ENCODE assay signal across 12 cellular contexts in genomic region chr2:42874838-42875801, GRCh38.
DNase-seq lines count a peak whose midpoint lies in the region; ATAC-seq and TF ChIP-seq lines count a peak whose summit lies in the region.
"Had no signal": no experiment of that assay in that cellular context is flagged by ENCODE, and none has a peak within 500 bp of the region (broad histone marks: within the 10 kb centered on the region; RNA-seq: fewer than 3 reads in every experiment).

No MANE protein-coding gene starts in this region.

- H2AFZ ChIP-seq in smooth muscle cell (ENCODE audit: low read depth), result no peak overlapping the region

- no peak for TF ChIP-seq CTCF in choroid plexus epithelial cell (conservative IDR thresholded peaks at IDR 0.05; ENCODE audit: low read depth, low read length)
- no peak for TF ChIP-seq CTCF in heart right ventricle (IDR thresholded peaks at IDR 0.05)
- no peak for TF ChIP-seq CTCF in nephron progenitor cell (IDR thresholded peaks at IDR 0.05)
- no peak for TF ChIP-seq CTCF in tibial nerve (IDR thresholded peaks at IDR 0.05)
- TF ChIP-seq CTCF in smooth muscle cell (IDR thresholded peaks at IDR 0.05; ENCODE audit: borderline replicate concordance, insufficient read depth, poor library complexity, severe bottlenecking), result no peak

- no peak overlapping the region for H3K4me3 Mint-ChIP-seq in nephron progenitor cell
- H3K4me3 Mint-ChIP-seq: activated T-cell treated with anti-CD3 and anti-CD28 coated beads, Interleukin-2, amount 50 U/mL, for 24 hours; CD14-positive monocyte had no signal

- TF ChIP-seq POLR2A in tibial nerve (IDR thresholded peaks at IDR 0.05), result no peak

- H3K4me3 ChIP-seq in choroid plexus epithelial cell (ENCODE audit: low read depth, low read length) (no peak overlapping the region), heart right ventricle (no peak overlapping the region), tibial nerve (no peak overlapping the region), smooth muscle cell (no peak overlapping the region)

- no peak overlapping the region for H3K4me2 ChIP-seq in smooth muscle cell

- peaks cover under 1% of the 10 kb centered on the region for H3K9me3 Mint-ChIP-seq in nephron progenitor cell
- H3K9me3 Mint-ChIP-seq: activated T-cell treated with anti-CD3 and anti-CD28 coated beads, Interleukin-2, amount 50 U/mL, for 24 hours had no signal

- no peaks in the 10 kb centered on the region for H3K36me3 Mint-ChIP-seq in nephron progenitor cell (ENCODE audit: low read depth)
- H3K36me3 Mint-ChIP-seq: CD14-positive monocyte had no signal

- intact Hi-C loops in heart right ventricle (cut with DNase I), result loop anchor here in 5 of 10 donors (1.0 to 10.0 kb wide), 3 partner anchors 50 to 258 kb away; no protein-coding TSS in a partner anchor

- WGBS in heart right ventricle, 2 donors, result 52 to 53% methylated on average over 22 of the region's 22 CpGs
- WGBS in tibial nerve, 2 donors, result 41 to 48% methylated on average over 22 of the region's 22 CpGs
- WGBS in smooth muscle cell (ENCODE audit: low lambda C conversion rate), result 90% methylated on average over 22 of the region's 22 CpGs

- H3K27ac Mint-ChIP-seq in nephron progenitor cell, result peak overlapping the region; percentile 47
- H3K27ac Mint-ChIP-seq: activated T-cell treated with anti-CD3 and anti-CD28 coated beads, Interleukin-2, amount 50 U/mL, for 24 hours had no signal

- no peaks in the 10 kb centered on the region for H3K79me2 ChIP-seq in smooth muscle cell (ENCODE audit: low read depth)

- ATAC-seq in heart right ventricle, result peak; percentile 78 to 87 (median 85)

- no peaks in the 10 kb centered on the region for H4K20me1 ChIP-seq in smooth muscle cell (ENCODE audit: low read depth)

- TF ChIP-seq EP300 in tibial nerve (IDR thresholded peaks at IDR 0.05), result peak in 1 of 2 donors; percentile 47

- H3K27me3 Mint-ChIP-seq in nephron progenitor cell (ENCODE audit: low read depth, poor library complexity), result no peaks in the 10 kb centered on the region
- H3K27me3 Mint-ChIP-seq: activated T-cell treated with anti-CD3 and anti-CD28 coated beads, Interleukin-2, amount 50 U/mL, for 24 hours had no signal

- peak; percentile 28 for DNase-seq in choroid plexus epithelial cell (ENCODE audit: low read depth)
- peak; percentile 76 for DNase-seq in heart right ventricle
- no peak for DNase-seq in nephron progenitor cell
- peak in 1 of 2 donors; percentile 42 for DNase-seq in tibial nerve (ENCODE audit: low spot score in 2 of 2)
- DNase-seq in DMS153 treated with DMSO at 0.1 percent for 48 hours (lab: John Stamatoyannopoulos, UW; ENCODE audit: unreplicated experiment), result no peak
- no peak for DNase-seq in stimulated activated CD4-positive, alpha-beta T cell treated with anti-CD3 and anti-CD28 coated beads, Interleukin-15, amount 100 ng/mL, for 24 hours
- DNase-seq in SHP77 (lab: John Stamatoyannopoulos, UW), result no peak
- no peak for DNase-seq in smooth muscle cell (lab: John Stamatoyannopoulos, UW; ENCODE audit: unreplicated experiment)
- DNase-seq: activated T-cell treated with anti-CD3 and anti-CD28 coated beads, Interleukin-2, amount 50 U/mL, for 24 hours; NCI-H526 treated with DMSO at 0.1 percent for 48 hours had no signal

- peaks cover 15% of the 10 kb centered on the region for H3K4me1 Mint-ChIP-seq in nephron progenitor cell

- H3K27ac ChIP-seq in heart right ventricle, result peak overlapping the region; percentile 72 to 95 (median 87)
- peak overlapping the region; percentile 26 to 82 (median 72) for H3K27ac ChIP-seq in tibial nerve
- no peak overlapping the region for H3K27ac ChIP-seq in smooth muscle cell (ENCODE audit: low read depth)
- H3K27ac ChIP-seq: HL-60 had no signal

- no peaks in the 10 kb centered on the region for H3K9me3 ChIP-seq in heart right ventricle
- no peaks in the 10 kb centered on the region for H3K9me3 ChIP-seq in tibial nerve
- H3K9me3 ChIP-seq in smooth muscle cell (replicated peaks; ENCODE audit: low read depth), result no peaks in the 10 kb centered on the region

- H3K36me3 ChIP-seq in heart right ventricle (no peaks in the 10 kb centered on the region), tibial nerve (no peaks in the 10 kb centered on the region), smooth muscle cell (ENCODE audit: low read depth) (no peaks in the 10 kb centered on the region)

- H3F3A ChIP-seq in smooth muscle cell (ENCODE audit: low read depth), result no peaks in the 10 kb centered on the region

- H3K4me1 ChIP-seq in heart right ventricle (peaks cover 25 to 83% (median 74%) of the 10 kb centered on the region in 9 donors), tibial nerve (peaks cover 0 to 69% (median 27%) of the 10 kb centered on the region in 4 donors), smooth muscle cell (ENCODE audit: low read depth) (no peaks in the 10 kb centered on the region)

- H3K27me3 ChIP-seq in heart right ventricle, result no peaks in the 10 kb centered on the region
- H3K27me3 ChIP-seq in tibial nerve, result no peaks in the 10 kb centered on the region
- H3K27me3 ChIP-seq in smooth muscle cell (ENCODE audit: low read depth), result no peaks in the 10 kb centered on the region

- no peak overlapping the region for H3K9ac ChIP-seq in smooth muscle cell (ENCODE audit: low read depth)

Comparison
In these comparisons a context has a peak if more than half of its experiments do, and no peak if none do; other contexts are left out.
1. DNase-seq: peak in choroid plexus epithelial cell (single experiment) and heart right ventricle (2 of 2); none in nephron progenitor cell (single experiment), DMS153 treated with DMSO at 0.1 percent for 48 hours (single experiment), stimulated activated CD4-positive, alpha-beta T cell treated with anti-CD3 and anti-CD28 coated beads, Interleukin-15, amount 100 ng/mL, for 24 hours (single experiment), SHP77 (0 of 2) and smooth muscle cell (single experiment).